In genomic region chr10:105112862-105113261, GRCh38 we compare ENCODE assay signal across 20 cellular contexts.
"Had no signal": no experiment of that assay in that cellular context is flagged by ENCODE, and none has a peak within 500 bp of the region (broad histone marks: within the 10 kb centered on the region; RNA-seq: fewer than 3 reads in every experiment).

No MANE protein-coding gene starts in this region.

- H3K27ac Mint-ChIP-seq: dendritic cell treated with granulocyte-macrophage colony-stimulating factor and Interleukin-4, amounts not matched to agents 40 ng/mL and 50 ng/mL, for 4 days; effector memory CD8-positive, alpha-beta T cell; mesothelial cell of epicardium; naive B cell; naive thymus-derived CD8-positive, alpha-beta T cell had no signal

- H3K79me2 ChIP-seq: hepatocyte had no signal

- DNase-seq: colonic mucosa; cortex of kidney; effector CD8-positive, alpha-beta T cell; effector memory CD8-positive, alpha-beta T cell; foreskin keratinocyte; heart left ventricle; hypothalamus; left cardiac atrium; left lung; left ventricle myocardium superior; lower lobe of right lung; mesenchymal stem cell; mucosa of descending colon; naive B cell; naive thymus-derived CD8-positive, alpha-beta T cell had no signal

- H3K27me3 Mint-ChIP-seq: dendritic cell treated with granulocyte-macrophage colony-stimulating factor and Interleukin-4, amounts not matched to agents 40 ng/mL and 50 ng/mL, for 4 days; effector memory CD8-positive, alpha-beta T cell had no signal

- H2AFZ ChIP-seq: hepatocyte had no signal

- H3K4me3 ChIP-seq: colonic mucosa, esophagus muscularis mucosa, gastroesophageal sphincter, heart left ventricle, hepatocyte, left lung, lower lobe of right lung, mucosa of descending colon had no signal

- H3K36me3 ChIP-seq: colonic mucosa, esophagus muscularis mucosa, gastroesophageal sphincter, heart left ventricle, left lung, lower lobe of right lung had no signal

- H3K9me3 ChIP-seq: colonic mucosa, esophagus muscularis mucosa, gastroesophageal sphincter, heart left ventricle, lower lobe of right lung, mucosa of descending colon had no signal

- H3K4me3 Mint-ChIP-seq: dendritic cell treated with granulocyte-macrophage colony-stimulating factor and Interleukin-4, amounts not matched to agents 40 ng/mL and 50 ng/mL, for 4 days; effector memory CD8-positive, alpha-beta T cell; mesothelial cell of epicardium; naive B cell; naive thymus-derived CD8-positive, alpha-beta T cell had no signal

- H3K27ac ChIP-seq: colonic mucosa, esophagus muscularis mucosa, foreskin keratinocyte, gastroesophageal sphincter, heart left ventricle, hepatocyte, left lung, lower lobe of right lung had no signal

- H3K4me1 ChIP-seq: colonic mucosa, esophagus muscularis mucosa, foreskin keratinocyte, gastroesophageal sphincter, heart left ventricle, left lung, lower lobe of right lung had no signal

- H3K36me3 Mint-ChIP-seq: mesothelial cell of epicardium, naive B cell had no signal

- H3K27me3 ChIP-seq: colonic mucosa, esophagus muscularis mucosa, foreskin keratinocyte, gastroesophageal sphincter, hepatocyte, left lung had no signal

- H3K4me2 ChIP-seq: hepatocyte had no signal

- ATAC-seq: effector memory CD8-positive, alpha-beta T cell; foreskin keratinocyte; gastroesophageal sphincter; heart left ventricle; left cardiac atrium; left lung; left ventricle myocardium superior; lower lobe of right lung; mucosa of descending colon; naive thymus-derived CD8-positive, alpha-beta T cell had no signal

- H3K4me1 Mint-ChIP-seq: mesothelial cell of epicardium; naive B cell; naive thymus-derived CD8-positive, alpha-beta T cell had no signal
